In the genomic region with DNA sequence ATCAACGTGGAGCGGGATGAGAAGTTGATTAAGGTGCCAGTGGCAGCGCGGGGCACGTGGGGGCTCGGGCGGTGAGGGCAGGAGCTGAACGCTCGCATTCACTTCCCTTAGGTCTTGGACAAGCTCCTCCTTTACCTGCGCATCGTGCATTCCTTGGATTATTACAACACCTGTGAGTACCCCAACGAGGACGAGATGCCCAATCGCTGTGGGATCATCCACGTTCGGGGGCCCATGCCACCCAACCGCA, we compare ENCODE assay signal across 1 cellular context.
TF ChIP-seq lines count a peak whose summit lies in the region.

No MANE protein-coding gene starts in this region.

TF ChIP-seq in GM12878, 131 proteins besides CTCF, POLR2A, EP300 and RAD21:
- TF ChIP-seq, protein P1, sequence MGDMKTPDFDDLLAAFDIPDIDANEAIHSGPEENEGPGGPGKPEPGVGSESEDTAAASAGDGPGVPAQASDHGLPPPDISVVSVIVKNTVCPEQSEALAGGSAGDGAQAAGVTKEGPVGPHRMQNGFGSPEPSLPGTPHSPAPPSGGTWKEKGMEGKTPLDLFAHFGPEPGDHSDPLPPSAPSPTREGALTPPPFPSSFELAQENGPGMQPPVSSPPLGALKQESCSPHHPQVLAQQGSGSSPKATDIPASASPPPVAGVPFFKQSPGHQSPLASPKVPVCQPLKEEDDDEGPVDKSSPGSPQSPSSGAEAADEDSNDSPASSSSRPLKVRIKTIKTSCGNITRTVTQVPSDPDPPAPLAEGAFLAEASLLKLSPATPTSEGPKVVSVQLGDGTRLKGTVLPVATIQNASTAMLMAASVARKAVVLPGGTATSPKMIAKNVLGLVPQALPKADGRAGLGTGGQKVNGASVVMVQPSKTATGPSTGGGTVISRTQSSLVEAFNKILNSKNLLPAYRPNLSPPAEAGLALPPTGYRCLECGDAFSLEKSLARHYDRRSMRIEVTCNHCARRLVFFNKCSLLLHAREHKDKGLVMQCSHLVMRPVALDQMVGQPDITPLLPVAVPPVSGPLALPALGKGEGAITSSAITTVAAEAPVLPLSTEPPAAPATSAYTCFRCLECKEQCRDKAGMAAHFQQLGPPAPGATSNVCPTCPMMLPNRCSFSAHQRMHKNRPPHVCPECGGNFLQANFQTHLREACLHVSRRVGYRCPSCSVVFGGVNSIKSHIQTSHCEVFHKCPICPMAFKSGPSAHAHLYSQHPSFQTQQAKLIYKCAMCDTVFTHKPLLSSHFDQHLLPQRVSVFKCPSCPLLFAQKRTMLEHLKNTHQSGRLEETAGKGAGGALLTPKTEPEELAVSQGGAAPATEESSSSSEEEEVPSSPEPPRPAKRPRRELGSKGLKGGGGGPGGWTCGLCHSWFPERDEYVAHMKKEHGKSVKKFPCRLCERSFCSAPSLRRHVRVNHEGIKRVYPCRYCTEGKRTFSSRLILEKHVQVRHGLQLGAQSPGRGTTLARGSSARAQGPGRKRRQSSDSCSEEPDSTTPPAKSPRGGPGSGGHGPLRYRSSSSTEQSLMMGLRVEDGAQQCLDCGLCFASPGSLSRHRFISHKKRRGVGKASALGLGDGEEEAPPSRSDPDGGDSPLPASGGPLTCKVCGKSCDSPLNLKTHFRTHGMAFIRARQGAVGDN (IDR thresholded peaks at IDR 0.05): no peak
- TF ChIP-seq, protein P2, sequence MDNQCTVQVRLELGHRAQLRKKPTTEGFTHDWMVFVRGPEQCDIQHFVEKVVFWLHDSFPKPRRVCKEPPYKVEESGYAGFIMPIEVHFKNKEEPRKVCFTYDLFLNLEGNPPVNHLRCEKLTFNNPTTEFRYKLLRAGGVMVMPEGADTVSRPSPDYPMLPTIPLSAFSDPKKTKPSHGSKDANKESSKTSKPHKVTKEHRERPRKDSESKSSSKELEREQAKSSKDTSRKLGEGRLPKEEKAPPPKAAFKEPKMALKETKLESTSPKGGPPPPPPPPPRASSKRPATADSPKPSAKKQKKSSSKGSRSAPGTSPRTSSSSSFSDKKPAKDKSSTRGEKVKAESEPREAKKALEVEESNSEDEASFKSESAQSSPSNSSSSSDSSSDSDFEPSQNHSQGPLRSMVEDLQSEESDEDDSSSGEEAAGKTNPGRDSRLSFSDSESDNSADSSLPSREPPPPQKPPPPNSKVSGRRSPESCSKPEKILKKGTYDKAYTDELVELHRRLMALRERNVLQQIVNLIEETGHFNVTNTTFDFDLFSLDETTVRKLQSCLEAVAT (IDR thresholded peaks at IDR 0.05): peak; percentile 55
